ENCODE assay signal across 22 cellular contexts in genomic region chr7:150866932-150867564, GRCh38. TPM values are rescaled to one million over a fixed set of nuclear protein-coding genes. Genes with fewer than 3 reads are reported as not detected.
A peak's percentile ranks its signal among the peaks of the same experiment; 100 is the strongest.
DNase-seq lines count a peak whose midpoint lies in the region; ATAC-seq and TF ChIP-seq lines count a peak whose summit lies in the region.
"Had no signal": no experiment of that assay in that cellular context is flagged by ENCODE, and none has a peak within 500 bp of the region (broad histone marks: within the 10 kb centered on the region; RNA-seq: fewer than 3 reads in every experiment).

No MANE protein-coding gene starts in this region.

- no peaks in the 10 kb centered on the region for H3K4me1 Mint-ChIP-seq in activated CD8-positive, alpha-beta T cell treated with anti-CD3 and anti-CD28 coated beads for 36 hours (ENCODE audit: low read depth)
- no peaks in the 10 kb centered on the region for H3K4me1 Mint-ChIP-seq in activated CD8-positive, alpha-beta T cell treated with anti-CD3 and anti-CD28 coated beads, Interleukin-2, amount 10 ng/mL, durations not matched to agents 7 days and 5 days (ENCODE audit: low read depth)
- H3K4me1 Mint-ChIP-seq in natural killer cell treated with Interleukin-12 subunit alpha and Interleukin-12 subunit beta and Interleukin-15 and Interleukin-18, amount 100 ng/mL, for 72 hours (ENCODE audit: low read depth in 2 of 2), result peaks cover 4 to 22% of the 10 kb centered on the region in 2 donors
- no peaks in the 10 kb centered on the region for H3K4me1 Mint-ChIP-seq in natural killer cell
- H3K4me1 Mint-ChIP-seq: CD4-positive, CD25-positive, alpha-beta regulatory T cell had no signal

- H3K36me3 ChIP-seq in esophagus muscularis mucosa, result no peaks in the 10 kb centered on the region
- H3K36me3 ChIP-seq: BE2C, HAP-1 had no signal

- peak; percentile 60 for ATAC-seq in activated CD8-positive, alpha-beta T cell treated with anti-CD3 and anti-CD28 coated beads for 36 hours
- no peak for ATAC-seq in activated CD8-positive, alpha-beta T cell treated with anti-CD3 and anti-CD28 coated beads, Interleukin-2, amount 10 ng/mL, durations not matched to agents 7 days and 5 days
- ATAC-seq in natural killer cell treated with Interleukin-12 subunit alpha and Interleukin-12 subunit beta and Interleukin-15 and Interleukin-18, amount 100 ng/mL, for 72 hours, result peak in 1 of 2 donors; percentile 49
- no peak for ATAC-seq in natural killer cell
- ATAC-seq in HG03175 (IDR thresholded peaks at IDR 0.05; ENCODE audit: unreplicated experiment), result no peak
- ATAC-seq: GM12878 had no signal

- no peak overlapping the region for H3K4me3 Mint-ChIP-seq in activated CD8-positive, alpha-beta T cell treated with anti-CD3 and anti-CD28 coated beads for 36 hours
- H3K4me3 Mint-ChIP-seq in activated CD8-positive, alpha-beta T cell treated with anti-CD3 and anti-CD28 coated beads, Interleukin-2, amount 10 ng/mL, durations not matched to agents 7 days and 5 days, result no peak overlapping the region
- peak overlapping the region; percentile 42 for H3K4me3 Mint-ChIP-seq in natural killer cell treated with Interleukin-12 subunit alpha and Interleukin-12 subunit beta and Interleukin-15 and Interleukin-18, amount 100 ng/mL, for 72 hours
- H3K4me3 Mint-ChIP-seq in natural killer cell, result no peak overlapping the region

- no peak for TF ChIP-seq POLR2A in esophagus muscularis mucosa (IDR thresholded peaks at IDR 0.05; ENCODE audit: low read depth)

- H3K9me3 Mint-ChIP-seq in activated CD8-positive, alpha-beta T cell treated with anti-CD3 and anti-CD28 coated beads for 36 hours, result peaks cover 6% of the 10 kb centered on the region
- H3K9me3 Mint-ChIP-seq in activated CD8-positive, alpha-beta T cell treated with anti-CD3 and anti-CD28 coated beads, Interleukin-2, amount 10 ng/mL, durations not matched to agents 7 days and 5 days (ENCODE audit: insufficient read depth), result peaks cover 5% of the 10 kb centered on the region
- peaks cover 1% of the 10 kb centered on the region for H3K9me3 Mint-ChIP-seq in natural killer cell treated with Interleukin-12 subunit alpha and Interleukin-12 subunit beta and Interleukin-15 and Interleukin-18, amount 100 ng/mL, for 72 hours
- no peaks in the 10 kb centered on the region for H3K9me3 Mint-ChIP-seq in natural killer cell

- intact Hi-C loops in activated CD8-positive, alpha-beta T cell treated with anti-CD3 and anti-CD28 coated beads for 36 hours (cut with micrococcal nuclease), result no loop called here
- intact Hi-C loops in natural killer cell (cut with micrococcal nuclease) (no loop called here), esophagus muscularis mucosa (cut with DNase I) (no loop called here)

- TF ChIP-seq CTCF in activated CD8-positive, alpha-beta T cell treated with anti-CD3 and anti-CD28 coated beads for 36 hours (IDR thresholded peaks at IDR 0.05), result no peak
- TF ChIP-seq CTCF in natural killer cell (IDR thresholded peaks at IDR 0.05), result no peak
- TF ChIP-seq CTCF in esophagus muscularis mucosa (IDR thresholded peaks at IDR 0.05), result no peak

- peaks cover 11% of the 10 kb centered on the region for H3K27me3 Mint-ChIP-seq in activated CD8-positive, alpha-beta T cell treated with anti-CD3 and anti-CD28 coated beads for 36 hours
- H3K27me3 Mint-ChIP-seq in activated CD8-positive, alpha-beta T cell treated with anti-CD3 and anti-CD28 coated beads, Interleukin-2, amount 10 ng/mL, durations not matched to agents 7 days and 5 days (ENCODE audit: low read depth), result peaks cover 25% of the 10 kb centered on the region
- peaks cover 20 to 33% of the 10 kb centered on the region in 2 donors for H3K27me3 Mint-ChIP-seq in natural killer cell treated with Interleukin-12 subunit alpha and Interleukin-12 subunit beta and Interleukin-15 and Interleukin-18, amount 100 ng/mL, for 72 hours
- peaks cover 29 to 64% of the 10 kb centered on the region in 2 donors for H3K27me3 Mint-ChIP-seq in natural killer cell (ENCODE audit: low read depth in 2 of 2)

- no peak overlapping the region for H3K27ac ChIP-seq in esophagus muscularis mucosa (replicated peaks in 1 of 4)
- H3K27ac ChIP-seq: GM23248, HL-60 had no signal

- H3K27me3 ChIP-seq in esophagus muscularis mucosa, result no peaks in the 10 kb centered on the region
- H3K27me3 ChIP-seq: BE2C had no signal

- no peak overlapping the region for H3K27ac Mint-ChIP-seq in activated CD8-positive, alpha-beta T cell treated with anti-CD3 and anti-CD28 coated beads for 36 hours
- no peak overlapping the region for H3K27ac Mint-ChIP-seq in activated CD8-positive, alpha-beta T cell treated with anti-CD3 and anti-CD28 coated beads, Interleukin-2, amount 10 ng/mL, durations not matched to agents 7 days and 5 days
- H3K27ac Mint-ChIP-seq in natural killer cell treated with Interleukin-12 subunit alpha and Interleukin-12 subunit beta and Interleukin-15 and Interleukin-18, amount 100 ng/mL, for 72 hours, result peak overlapping the region in 1 of 2 donors; percentile 34
- H3K27ac Mint-ChIP-seq in natural killer cell, result no peak overlapping the region
- H3K27ac Mint-ChIP-seq: CD4-positive, CD25-positive, alpha-beta regulatory T cell; CD8-positive, alpha-beta memory T cell had no signal

- no peak overlapping the region for H3K4me3 ChIP-seq in esophagus muscularis mucosa
- H3K4me3 ChIP-seq: GM12878, GM23248, HAP-1 had no signal

- no peak for DNase-seq in activated CD8-positive, alpha-beta T cell treated with anti-CD3 and anti-CD28 coated beads for 36 hours
- no peak for DNase-seq in activated CD8-positive, alpha-beta T cell treated with anti-CD3 and anti-CD28 coated beads, Interleukin-2, amount 10 ng/mL, durations not matched to agents 7 days and 5 days
- no peak for DNase-seq in natural killer cell treated with Interleukin-12 subunit alpha and Interleukin-12 subunit beta and Interleukin-15 and Interleukin-18, amount 100 ng/mL, for 72 hours (ENCODE audit: low spot score)
- DNase-seq in natural killer cell, result no peak
- peak; percentile 86 for DNase-seq in esophagus muscularis mucosa (ENCODE audit: extremely low spot score)
- no peak for DNase-seq in T1000 (lab: John Stamatoyannopoulos, UW)
- DNase-seq: BE2C; C1 segment of cervical spinal cord; CD4-positive, CD25-positive, alpha-beta regulatory T cell; CD8-positive, alpha-beta memory T cell; COR-L47; DMS 273 treated with DMSO at 0.1 percent for 48 hours; DMS53; DND-41; EL; GM23248 had no signal

- TF ChIP-seq EP300 in esophagus muscularis mucosa (IDR thresholded peaks at IDR 0.05), result no peak

- H3K36me3 Mint-ChIP-seq in activated CD8-positive, alpha-beta T cell treated with anti-CD3 and anti-CD28 coated beads for 36 hours (ENCODE audit: low read depth), result no peaks in the 10 kb centered on the region
- H3K36me3 Mint-ChIP-seq in activated CD8-positive, alpha-beta T cell treated with anti-CD3 and anti-CD28 coated beads, Interleukin-2, amount 10 ng/mL, durations not matched to agents 7 days and 5 days (ENCODE audit: low read depth), result peaks cover 1% of the 10 kb centered on the region
- H3K36me3 Mint-ChIP-seq in natural killer cell treated with Interleukin-12 subunit alpha and Interleukin-12 subunit beta and Interleukin-15 and Interleukin-18, amount 100 ng/mL, for 72 hours, result peaks cover 8% of the 10 kb centered on the region
- no peaks in the 10 kb centered on the region for H3K36me3 Mint-ChIP-seq in natural killer cell
- H3K36me3 Mint-ChIP-seq: CD4-positive, CD25-positive, alpha-beta regulatory T cell had no signal

- CTCF ChIA-PET in activated CD8-positive, alpha-beta T cell treated with anti-CD3 and anti-CD28 coated beads for 36 hours (lab: Charles Lee), result interaction anchor here (0.8 to 7.4 kb wide), 4 partner anchors 10 to 64 kb away, joined by 3 to 55 read pairs (median 4); no protein-coding TSS in a partner anchor
- CTCF ChIA-PET in activated CD8-positive, alpha-beta T cell treated with anti-CD3 and anti-CD28 coated beads, Interleukin-2, amount 10 ng/mL, durations not matched to agents 7 days and 5 days (lab: Charles Lee), result interaction anchor here (0.6 to 3.0 kb wide), 3 partner anchors 11 to 70 kb away, joined by 3 to 24 read pairs (median 4); no protein-coding TSS in a partner anchor

- no peaks in the 10 kb centered on the region for H3K4me1 ChIP-seq in esophagus muscularis mucosa
- H3K4me1 ChIP-seq: BE2C, HAP-1 had no signal

- peaks cover 0 to 7% (median 0%) of the 10 kb centered on the region in 4 donors for H3K9me3 ChIP-seq in esophagus muscularis mucosa
- H3K9me3 ChIP-seq: BE2C, HAP-1 had no signal

- 87% methylated on average over 4 of the region's 4 CpGs for WGBS in esophagus muscularis mucosa

- POLR2A ChIA-PET in activated CD8-positive, alpha-beta T cell treated with anti-CD3 and anti-CD28 coated beads for 36 hours (lab: Charles Lee), result interaction anchor here (0.7 kb wide), 1 partner anchor 420 kb away, joined by 3 read pairs; no protein-coding TSS in a partner anchor
- POLR2A ChIA-PET in activated CD8-positive, alpha-beta T cell treated with anti-CD3 and anti-CD28 coated beads, Interleukin-2, amount 10 ng/mL, durations not matched to agents 7 days and 5 days (lab: Charles Lee), result interaction anchor here (0.7 kb wide), 1 partner anchor 500 kb away, joined by 4 read pairs; no protein-coding TSS in a partner anchor

RNA-seq across cellular contexts. Expression of gene AOC1, which starts 14.7 kb away (rescaled TPM):
- total RNA-seq in activated CD8-positive, alpha-beta T cell treated with anti-CD3 and anti-CD28 coated beads for 36 hours, result not detected
- not detected for total RNA-seq in activated CD8-positive, alpha-beta T cell treated with anti-CD3 and anti-CD28 coated beads, Interleukin-2, amount 10 ng/mL, durations not matched to agents 7 days and 5 days
- not detected for total RNA-seq in natural killer cell treated with Interleukin-12 subunit alpha and Interleukin-12 subunit beta and Interleukin-15 and Interleukin-18, amount 100 ng/mL, for 72 hours
- total RNA-seq in natural killer cell, result not detected
- under 1 TPM in 3 of 4 donors, not detected in 1; 0.23 to 0.45 (median 0.33) TPM for total RNA-seq in esophagus muscularis mucosa
- total RNA-seq: A172; CD4-positive, CD25-positive, alpha-beta regulatory T cell; CD8-positive, alpha-beta memory T cell; GM12878; GM23248; HT1080 had no signal
